Comparison of ENCODE assay signal across 8 cellular contexts in the genomic region with DNA sequence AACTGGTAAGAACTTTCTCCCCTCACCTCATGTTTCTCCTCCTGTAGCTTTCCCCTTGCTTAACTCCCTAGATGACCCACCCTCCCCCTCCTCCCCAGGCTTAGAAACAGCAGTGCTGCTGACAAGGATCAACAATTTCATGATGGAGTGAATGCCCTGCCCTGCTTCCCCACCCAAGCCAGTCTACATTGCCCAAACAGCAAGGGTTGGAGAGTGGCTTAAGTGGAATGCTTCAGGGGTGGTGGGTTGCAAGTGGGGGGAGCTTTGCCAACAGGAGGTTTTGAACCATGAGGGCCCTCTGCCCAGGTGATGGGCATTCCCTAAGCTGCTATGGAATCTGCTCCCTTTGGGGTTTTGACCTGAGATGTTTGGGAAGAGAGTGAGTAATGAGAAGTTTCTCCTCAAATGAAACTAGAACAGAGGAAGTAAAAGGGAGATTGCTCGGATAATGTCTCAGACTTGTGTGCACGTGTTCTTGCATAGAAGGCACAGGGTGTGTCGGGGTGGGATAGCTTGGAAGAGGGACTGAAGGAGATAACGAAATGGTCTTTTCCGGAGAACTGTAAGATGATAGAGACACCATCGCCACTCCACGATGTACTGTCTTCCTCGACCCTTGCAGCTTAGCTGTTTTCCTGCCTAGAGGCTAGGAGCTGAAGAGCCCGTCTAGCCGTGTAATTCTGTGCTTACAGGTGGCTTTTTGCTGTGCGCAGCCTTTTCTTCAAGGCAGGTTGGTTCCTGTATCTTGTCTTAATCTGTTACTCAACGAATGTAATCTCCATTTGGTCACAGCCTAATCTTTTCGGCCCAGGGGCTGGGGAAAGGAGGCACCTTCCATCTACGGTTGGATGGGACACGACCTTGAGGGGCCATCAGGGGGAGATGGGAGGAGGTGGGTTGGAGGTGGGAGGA. TPM values are rescaled to one million over a fixed set of nuclear protein-coding genes. Genes with fewer than 3 reads are reported as not detected.
A peak's percentile ranks its signal among the peaks of the same experiment; 100 is the strongest.
DNase-seq lines count a peak whose midpoint lies in the region; TF ChIP-seq lines count a peak whose summit lies in the region.

No MANE protein-coding gene starts in this region.

- no peak overlapping the region for H2BK120ac ChIP-seq in mesenchymal stem cell (ENCODE audit: low read depth, low read length)

- peak overlapping the region; percentile 90 for H3K9ac ChIP-seq in mesenchymal stem cell (ENCODE audit: low read length)

- H3K36me3 Mint-ChIP-seq in HFFc6 (ENCODE audit: low read depth): peaks cover 9% of the 10 kb centered on the region; the same call in 1 of the 2 replicates

- in situ Hi-C loops in KBM-7 (cut with MboI; ENCODE audit: low pct_unique_long_range_greater_than_20kb, low sequenced_read_pairs): no loop called here

- H3K9me3 Mint-ChIP-seq in HFFc6: no peaks in the 10 kb centered on the region

- H3K4me3 ChIP-seq in AG04449 (ENCODE audit: low read depth, low read length) (peak overlapping the region; percentile 73), ascending aorta (peak overlapping the region; percentile 51 to 58), mesenchymal stem cell (ENCODE audit: insufficient read depth in 1 of 2, low read depth in 1 of 2, low read length in 2 of 2) (peak overlapping the region in 1 of 2 experiments; percentile 93)

- TF ChIP-seq CTCF in AG04449 (IDR thresholded peaks at IDR 0.05; ENCODE audit: insufficient read depth, low read length, missing control alignments) (no peak), HFFc6 (IDR thresholded peaks at IDR 0.05) (no peak), ascending aorta (IDR thresholded peaks at IDR 0.05) (no peak)

- H3K4me3 Mint-ChIP-seq in HFFc6: peak overlapping the region; percentile 92

- no peak overlapping the region for H2BK5ac ChIP-seq in mesenchymal stem cell (ENCODE audit: low read depth, low read length, poor library complexity, severe bottlenecking)

- H2BK12ac ChIP-seq in mesenchymal stem cell (ENCODE audit: low read length in 2 of 2): no peak overlapping the region

- H2AFZ ChIP-seq in mesenchymal stem cell (ENCODE audit: low read depth, low read length): peak overlapping the region; percentile 27

- H3K23ac ChIP-seq in mesenchymal stem cell (ENCODE audit: low read length in 2 of 2): no peak overlapping the region

- H3K18ac ChIP-seq in mesenchymal stem cell (ENCODE audit: low read depth in 1 of 2, low read length in 2 of 2): no peak overlapping the region

- H3K4me2 ChIP-seq in mesenchymal stem cell (ENCODE audit: low read length, poor library complexity, severe bottlenecking): peak overlapping the region; percentile 70

- H3K4me1 ChIP-seq in ascending aorta (peaks cover 0 to 11% of the 10 kb centered on the region in 2 donors), mesenchymal stem cell (ENCODE audit: control insufficient read depth, insufficient read depth, low read depth, low read length) (peaks cover 7% of the 10 kb centered on the region)

- H3K36me3 ChIP-seq in ascending aorta (no peaks in the 10 kb centered on the region), mesenchymal stem cell (ENCODE audit: control insufficient read depth in 1 of 2, insufficient read depth in 2 of 2, low read depth in 1 of 2, low read length in 2 of 2) (no peaks in the 10 kb centered on the region)

- peak overlapping the region; percentile 72 for H4K8ac ChIP-seq in mesenchymal stem cell (ENCODE audit: low read length)

- H3K9me3 ChIP-seq in ascending aorta (no peaks in the 10 kb centered on the region), mesenchymal stem cell (ENCODE audit: control insufficient read depth, low read length) (no peaks in the 10 kb centered on the region)

- POLR2A ChIA-PET in AG04449 (lab: Yijun Ruan, JAX): interaction anchor here (0.7 kb wide), 1 partner anchor 9 kb away, joined by 3 read pairs; no protein-coding TSS in a partner anchor

- H3K27me3 ChIP-seq in ascending aorta: no peaks in the 10 kb centered on the region
- peaks cover 0 to 44% of the 10 kb centered on the region in 2 experiments for H3K27me3 ChIP-seq in mesenchymal stem cell (ENCODE audit: control insufficient read depth in 1 of 2, insufficient read depth in 1 of 2, low read length in 2 of 2)

- H3K14ac ChIP-seq in mesenchymal stem cell (ENCODE audit: low read length in 2 of 2): no peak overlapping the region

- intact Hi-C loops in ascending aorta (cut with DNase I): loop anchor here (5.0 to 10.0 kb wide), 4 partner anchors 146 to 818 kb away; a partner anchor contains a TSS

- WGBS in mesenchymal stem cell: 77% methylated on average over 15 of the region's 15 CpGs

- no peaks in the 10 kb centered on the region for H3K79me1 ChIP-seq in mesenchymal stem cell (replicated peaks; ENCODE audit: low read length, poor library complexity, severe bottlenecking)

- DNase-seq in AG04449 (ENCODE audit: low read depth, low spot score) (no peak), HFFc6 (no peak), ascending aorta (ENCODE audit: low spot score in 2 of 2) (no peak), mesenchymal stem cell (no peak), NK-92 (lab: John Stamatoyannopoulos, UW; ENCODE audit: unreplicated experiment) (no peak), KBM-7 (no peak)
- DNase-seq in stimulated activated naive CD4-positive, alpha-beta T cell treated with Interleukin-2 at 50 U/mL for 16 hours (lab: John Stamatoyannopoulos, UW): no peak
- DNase-seq in stimulated activated CD4-positive, alpha-beta T cell treated with anti-CD3 and anti-CD28 coated beads, Interleukin-4, amount 100 ng/mL, for 4 hours: no peak

- H3K27ac Mint-ChIP-seq in HFFc6: peak overlapping the region; percentile 91

- no peak overlapping the region for H2AK5ac ChIP-seq in mesenchymal stem cell (ENCODE audit: low read length, severe bottlenecking)

- CTCF ChIA-PET in AG04449 (lab: Yijun Ruan, JAX): interaction anchor here (1.0 to 3.5 kb wide), 13 partner anchors 10 to 300 kb away, joined by 3 to 31 read pairs (median 5); a partner anchor contains a TSS

- no peaks in the 10 kb centered on the region for H3K27me3 Mint-ChIP-seq in HFFc6 (ENCODE audit: insufficient read depth)

- H3K27ac ChIP-seq in ascending aorta (peak overlapping the region; percentile 85 to 93), mesenchymal stem cell (ENCODE audit: low read length, poor library complexity, severe bottlenecking) (no peak overlapping the region)

- H3K4me1 Mint-ChIP-seq in HFFc6 (ENCODE audit: low read depth): peaks cover 27% of the 10 kb centered on the region

- H4K91ac ChIP-seq in mesenchymal stem cell (ENCODE audit: low read length): no peak overlapping the region

- H2BK15ac ChIP-seq in mesenchymal stem cell (ENCODE audit: low read depth, poor library complexity, severe bottlenecking): no peak overlapping the region

- no peak overlapping the region for H3K4ac ChIP-seq in mesenchymal stem cell (ENCODE audit: low read depth in 1 of 2, low read length in 2 of 2)

RNA-seq across cellular contexts. Expression of a gene that starts 10.1 kb away (rescaled TPM):
- total RNA-seq in HFFc6 (2021; fragmentation: NEBNext Ultra II Directional; extraction: Animal tissue kit (Norgen Biotek cat#: 25700)): not detected
- not detected for total RNA-seq in ascending aorta
- polyA plus RNA-seq in mesenchymal stem cell (2013, experiment 1 of 2): not detected
- not detected for polyA plus RNA-seq in mesenchymal stem cell (2013, experiment 2 of 2)

RNA-seq across cellular contexts. Expression of a gene that starts 11.4 kb away (rescaled TPM):
- total RNA-seq in HFFc6 (2021; fragmentation: NEBNext Ultra II Directional; extraction: Animal tissue kit (Norgen Biotek cat#: 25700)): 10 to 100 TPM in 2 of 6 experiments, 1 to 10 TPM in 4; 9.2 to 11.3 (median 9.8) TPM
- 6.5 TPM for total RNA-seq in ascending aorta
- 18.9 TPM for polyA plus RNA-seq in mesenchymal stem cell (2013, experiment 1 of 2)
- 18.3 TPM for polyA plus RNA-seq in mesenchymal stem cell (2013, experiment 2 of 2)
